In the genomic region with DNA sequence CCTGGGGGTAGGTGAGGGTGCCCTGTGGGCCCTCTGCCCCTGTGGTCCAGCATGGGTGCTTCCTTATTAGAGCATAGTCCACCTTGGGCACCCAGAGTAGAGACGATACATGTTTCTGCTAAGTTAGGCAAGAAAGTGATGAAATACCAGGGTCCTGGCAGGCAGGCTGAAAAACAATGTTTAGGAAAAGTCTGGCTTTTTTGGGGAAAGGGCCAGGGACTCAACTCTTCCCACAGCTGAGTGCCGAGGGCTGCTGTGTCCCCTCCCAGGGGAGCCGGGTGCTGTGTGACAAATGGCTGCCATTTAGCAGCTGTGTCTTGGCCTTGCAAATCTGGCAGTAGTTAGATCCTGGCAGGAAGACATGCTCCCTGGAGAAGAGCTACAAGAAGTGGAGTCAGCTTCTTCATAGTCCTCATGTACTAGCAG, we compare ENCODE assay signal across 14 cellular contexts.
DNase-seq lines count a peak whose midpoint lies in the region; ATAC-seq and TF ChIP-seq lines count a peak whose summit lies in the region.
"Had no signal": no experiment of that assay in that cellular context is flagged by ENCODE, and none has a peak within 500 bp of the region (broad histone marks: within the 10 kb centered on the region; RNA-seq: fewer than 3 reads in every experiment).

No MANE protein-coding gene starts in this region.

- peak overlapping the region; percentile 74 for H3K27ac ChIP-seq in neutrophil

- H3K4me3 ChIP-seq in fibroblast of villous mesenchyme (ENCODE audit: low read depth, low read length) (no peak overlapping the region), neutrophil (ENCODE audit: low read depth in 1 of 2, low read length in 1 of 2) (no peak overlapping the region)
- H3K4me3 ChIP-seq: mucosa of descending colon had no signal

- TF ChIP-seq CTCF in fibroblast of villous mesenchyme (IDR thresholded peaks at IDR 0.05; ENCODE audit: insufficient read depth, low read depth, low read length) (no peak), neutrophil (IDR thresholded peaks at IDR 0.05) (no peak)

- H3K9me3 ChIP-seq in neutrophil, result no peaks in the 10 kb centered on the region
- H3K9me3 ChIP-seq: mucosa of descending colon had no signal

- DNase-seq in Right ventricle myocardium inferior (ENCODE audit: missing footprints) (peak; percentile 83), cardiac septum (ENCODE audit: low spot score) (no peak), fibroblast of villous mesenchyme (ENCODE audit: low read depth) (peak; percentile 55), G401 (ENCODE audit: low spot score) (no peak)
- DNase-seq in activated naive CD4-positive, alpha-beta T cell (lab: John Stamatoyannopoulos, UW), result no peak
- no peak for DNase-seq in activated naive CD4-positive, alpha-beta T cell treated with Interleukin-2 at 50 U/mL for 16 hours
- DNase-seq: activated CD4-positive, alpha-beta T cell treated with anti-CD3 and anti-CD28 coated beads, Interleukin-2, amount 50 U/mL, for 1 hour; amniotic stem cell; mucosa of descending colon; NCI-H345; SIG-M5; stimulated activated CD4-positive, alpha-beta T cell treated with anti-CD3 and anti-CD28 coated beads, Interleukin-2, amount 100 ng/mL, for 24 hours had no signal

- peaks cover 66 to 72% of the 10 kb centered on the region in 2 experiments for H3K4me1 ChIP-seq in neutrophil (ENCODE audit: control insufficient read depth in 1 of 2, insufficient read depth in 1 of 2, low read depth in 1 of 2, low read length in 1 of 2)

- ATAC-seq in Right ventricle myocardium inferior, result peak; percentile 59
- no peak for ATAC-seq in HG03354 (IDR thresholded peaks at IDR 0.05; ENCODE audit: poor library complexity, severe bottlenecking, unreplicated experiment)
- ATAC-seq: mucosa of descending colon had no signal

- intact Hi-C loops in Right ventricle myocardium inferior (cut with DNase I), result no loop called here
- intact Hi-C loops in cardiac septum (cut with DNase I), result no loop called here

- in situ Hi-C loops in G401 (cut with HindIII; ENCODE audit: low sequenced_read_pairs), result no loop called here

- no peaks in the 10 kb centered on the region for H3K27me3 ChIP-seq in neutrophil

- no peaks in the 10 kb centered on the region for H3K36me3 ChIP-seq in neutrophil

Comparison
In these comparisons a context has a peak if more than half of its experiments do, and no peak if none do; other contexts are left out.
1. DNase-seq: peak in Right ventricle myocardium inferior (single experiment) and fibroblast of villous mesenchyme (single experiment); none in cardiac septum (single experiment), activated naive CD4-positive, alpha-beta T cell (0 of 4), G401 (single experiment) and activated naive CD4-positive, alpha-beta T cell treated with Interleukin-2 at 50 U/mL for 16 hours (single experiment).